Comparison of ENCODE assay signal across 8 cellular contexts in genomic region chr15:41494190-41494921, GRCh38. TPM values are rescaled to one million over a fixed set of nuclear protein-coding genes. Genes with fewer than 3 reads are reported as not detected.
A peak's percentile ranks its signal among the peaks of the same experiment; 100 is the strongest.
DNase-seq lines count a peak whose midpoint lies in the region; ATAC-seq and TF ChIP-seq lines count a peak whose summit lies in the region.

No MANE protein-coding gene starts in this region.

- H3K79me1 ChIP-seq in IMR-90 (ENCODE audit: low read depth in 1 of 2, low read length in 2 of 2) = peaks cover 0 to 9% of the 10 kb centered on the region in 2 experiments; a peak in 2 of 4 replicates

- intact Hi-C loops in IMR-90 (cut with micrococcal nuclease) = no loop called here
- intact Hi-C loops in left ventricle myocardium inferior (cut with micrococcal nuclease) = no loop called here

- dilution Hi-C loops in IMR-90 (cut with HindIII; ENCODE audit: low sequenced_read_pairs, unreplicated experiment) = no loop called here

- no TSS peak for BruUV-seq in IMR-90 (replicated peaks; lab: Mats Ljungman, UMichigan)

- no peak overlapping the region for H3K14ac ChIP-seq in IMR-90 (replicated peaks; ENCODE audit: low read depth, low read length)

- CTCF ChIA-PET in IMR-90 (lab: Yijun Ruan, JAX) = no interaction called here

- no peak overlapping the region for H2AK9ac ChIP-seq in IMR-90 (replicated peaks; ENCODE audit: low read depth, low read length, poor library complexity)

- no peak overlapping the region for H4K8ac ChIP-seq in IMR-90 (ENCODE audit: low read depth in 2 of 2, low read length in 2 of 2)

- H3K4me1 ChIP-seq in IMR-90 (ENCODE audit: control insufficient read depth, insufficient read depth, low read length) = peaks cover 19% of the 10 kb centered on the region
- peaks cover 39% of the 10 kb centered on the region for H3K4me1 ChIP-seq in left ventricle myocardium inferior

- in situ Hi-C loops in IMR-90 (cut with MboI; ENCODE audit: low sequenced_read_pairs) = no loop called here

- peak overlapping the region; percentile 95 for H2AFZ ChIP-seq in IMR-90 (replicated peaks; ENCODE audit: low read length, poor library complexity)

- no peak overlapping the region for H3K56ac ChIP-seq in IMR-90 (ENCODE audit: extremely low read depth, insufficient read depth, low read length)

- WGBS in IMR-90 (ENCODE audit: extremely low coverage in 2 of 2, insufficient read length in 1 of 2), 2 experiments = 3% methylated on average over 27 of the region's 77 CpGs; no CpG with 5 or more reads in 1 of the 2 experiments

- TF ChIP-seq CTCF in IMR-90 (conservative IDR thresholded peaks at IDR 0.05; ENCODE audit: low read depth, low read length) (no peak), left ventricle myocardium inferior (IDR thresholded peaks at IDR 0.05; ENCODE audit: borderline replicate concordance) (no peak)

- H4K20me1 ChIP-seq in IMR-90 (ENCODE audit: insufficient read depth, low read length) = no peaks in the 10 kb centered on the region

- H4K91ac ChIP-seq in IMR-90 (ENCODE audit: insufficient read depth, low read depth, low read length) = no peak overlapping the region

- no peak overlapping the region for H3K18ac ChIP-seq in IMR-90 (ENCODE audit: low read depth, low read length)

- no peak for TF ChIP-seq POLR2A in IMR-90 (IDR thresholded peaks at IDR 0.05; ENCODE audit: low read depth, low read length)

- no peak overlapping the region for H2AK5ac ChIP-seq in IMR-90 (ENCODE audit: low read depth, low read length)

- H3K27me3 ChIP-seq in IMR-90 (ENCODE audit: control insufficient read depth, insufficient read depth, low read length) (peaks cover 9% of the 10 kb centered on the region), left ventricle myocardium inferior (ENCODE audit: low read depth) (peaks cover 72% of the 10 kb centered on the region)

- no peak overlapping the region for H3K23ac ChIP-seq in IMR-90 (ENCODE audit: low read depth, low read length)

- POLR2A ChIA-PET in IMR-90 (lab: Charles Lee; ENCODE audit: unreplicated experiment) = interaction anchor here (0.6 kb wide), 1 partner anchor 68 kb away, joined by 4 read pairs; no protein-coding TSS in a partner anchor

- H3K27ac ChIP-seq in IMR-90 (ENCODE audit: insufficient read depth, low read length) (no peak overlapping the region), left ventricle myocardium inferior (replicated peaks) (no peak overlapping the region)

- no peak for TF ChIP-seq RAD21 in IMR-90 (IDR thresholded peaks at IDR 0.05; ENCODE audit: low read length)

- no peak overlapping the region for H2BK20ac ChIP-seq in IMR-90 (ENCODE audit: low read depth, low read length)

- H2BK5ac ChIP-seq in IMR-90 (ENCODE audit: low read depth, low read length, poor library complexity, severe bottlenecking) = no peak overlapping the region

- H3K4me3 ChIP-seq in IMR-90 (ENCODE audit: insufficient read depth, low read depth, low read length) (peak overlapping the region; percentile 51), left ventricle myocardium inferior (peak overlapping the region; percentile 86), skeletal muscle cell (ENCODE audit: low read depth, low read length) (peak overlapping the region; percentile 54)

- H3K4ac ChIP-seq in IMR-90 (ENCODE audit: low read depth, low read length) = no peak overlapping the region

- peak overlapping the region; percentile 85 for H3K4me2 ChIP-seq in IMR-90 (ENCODE audit: low read depth, low read length)

- no peak overlapping the region for H2BK120ac ChIP-seq in IMR-90 (ENCODE audit: low read depth, low read length)

- H2BK15ac ChIP-seq in IMR-90 (ENCODE audit: low read depth, low read length) = no peak overlapping the region

- H3K9me3 ChIP-seq in IMR-90 (ENCODE audit: control insufficient read depth, insufficient read depth, low read length) (no peaks in the 10 kb centered on the region), left ventricle myocardium inferior (replicated peaks) (no peaks in the 10 kb centered on the region)

- DNase-seq in Daoy (ENCODE audit: low read depth) (peak; percentile 51), IMR-90 (no peak), left ventricle myocardium inferior (no peak), skeletal muscle cell (ENCODE audit: low read depth) (no peak), superior temporal gyrus (ENCODE audit: extremely low spot score) (no peak), mesenteric fat pad (ENCODE audit: low spot score) (no peak)
- peak; percentile 79 for DNase-seq in activated CD8-positive, alpha-beta memory T cell treated with anti-CD3 and anti-CD28 coated beads, Interleukin-2, amount 50 U/mL, for 48 hours

- H3K36me3 ChIP-seq in IMR-90 (ENCODE audit: control insufficient read depth, insufficient read depth, low read length) (no peaks in the 10 kb centered on the region), left ventricle myocardium inferior (no peaks in the 10 kb centered on the region)

- peaks cover 28% of the 10 kb centered on the region for H3K9me1 ChIP-seq in IMR-90 (ENCODE audit: insufficient read depth, low read length)

- no peak overlapping the region for H3K9ac ChIP-seq in IMR-90 (ENCODE audit: low read depth, low read length)

- peak; percentile 10 for ATAC-seq in GM21526 (IDR thresholded peaks at IDR 0.05; ENCODE audit: low FRiP score, unreplicated experiment)
- ATAC-seq in IMR-90 (ENCODE audit: low read depth) = no peak; the same call in 1 of the 2 replicates

- H4K5ac ChIP-seq in IMR-90 (ENCODE audit: low read depth, low read length) = no peak overlapping the region

TF ChIP-seq in IMR-90, 13 proteins besides CTCF, POLR2A, EP300 and RAD21:
- TF ChIP-seq USF2 (IDR thresholded peaks at IDR 0.05; ENCODE audit: low read depth, low read length) (no peak), ELK1 (IDR thresholded peaks at IDR 0.05; ENCODE audit: borderline replicate concordance, low read depth, low read length) (no peak)

RNA-seq across cellular contexts. Expression of gene ITPKA, which starts 0.7 kb away (rescaled TPM):
- 5.0 and 7.7 TPM in 2 replicates for total RNA-seq in Daoy (2014; rRNA removed; shearing (Covaris generic))
- total RNA-seq in IMR-90 (2012; rRNA removed) (1.1 and 1.4 TPM in 2 replicates), left ventricle myocardium inferior (1.9 TPM), mesenteric fat pad (0.16 TPM)
- polyA plus RNA-seq in IMR-90 (2012; rRNA removed) = 1.8 and 2.2 TPM in 2 replicates
- 3.0 and 3.1 TPM in 2 replicates for polyA plus RNA-seq in IMR-90 (2012; cell fraction: cytosol; rRNA removed)
- polyA plus RNA-seq in IMR-90 (2012; cell fraction: nucleus; rRNA removed; ENCODE audit: low replicate concordance) = 3.0 and 7.3 TPM in 2 replicates

RNA-seq across cellular contexts. Expression of gene LTK, which starts 19.3 kb away (rescaled TPM):
- 0.40 and 0.57 TPM in 2 replicates for total RNA-seq in Daoy (2014; rRNA removed; shearing (Covaris generic))
- total RNA-seq in IMR-90 (2012; rRNA removed) (0.18 and 0.28 TPM in 2 replicates), left ventricle myocardium inferior (1.2 TPM), mesenteric fat pad (0.77 TPM)
- 0.62 and 0.77 TPM in 2 replicates for polyA plus RNA-seq in IMR-90 (2012; rRNA removed)
- 0.30 and 0.37 TPM in 2 replicates for polyA plus RNA-seq in IMR-90 (2012; cell fraction: cytosol; rRNA removed)
- 3.0 and 6.3 TPM in 2 replicates for polyA plus RNA-seq in IMR-90 (2012; cell fraction: nucleus; rRNA removed; ENCODE audit: low replicate concordance)

RNA-seq across cellular contexts. Expression of gene RPAP1, which starts 49.7 kb away (rescaled TPM):
- total RNA-seq in Daoy (2014; rRNA removed; shearing (Covaris generic)) = 14.9 and 15.8 TPM in 2 replicates
- total RNA-seq in IMR-90 (2012; rRNA removed) = 9.1 and 9.4 TPM in 2 replicates
- 18.1 and 22.7 TPM in 2 replicates for polyA plus RNA-seq in IMR-90 (2012; rRNA removed)
- 13.5 and 18.3 TPM in 2 replicates for polyA plus RNA-seq in IMR-90 (2012; cell fraction: cytosol; rRNA removed)
- polyA plus RNA-seq in IMR-90 (2012; cell fraction: nucleus; rRNA removed; ENCODE audit: low replicate concordance) = 32.5 and 57.8 TPM in 2 replicates
- 25.6 TPM for total RNA-seq in left ventricle myocardium inferior
- 26.7 TPM for total RNA-seq in mesenteric fat pad

Comparison
In these comparisons a context has a peak if more than half of its experiments do, and no peak if none do; other contexts are left out.
1. DNase-seq: peak in Daoy (single experiment) and activated CD8-positive, alpha-beta memory T cell treated with anti-CD3 and anti-CD28 coated beads, Interleukin-2, amount 50 U/mL, for 48 hours (single experiment); none in IMR-90 (single experiment), left ventricle myocardium inferior (single experiment), skeletal muscle cell (single experiment), superior temporal gyrus (single experiment) and mesenteric fat pad (single experiment).
2. Peak in every context shown above with its lines, with median percentiles within 50 percentile points of each other: H3K4me3 ChIP-seq.